Comparison of ENCODE assay signal across 1 cellular context in the genomic region with DNA sequence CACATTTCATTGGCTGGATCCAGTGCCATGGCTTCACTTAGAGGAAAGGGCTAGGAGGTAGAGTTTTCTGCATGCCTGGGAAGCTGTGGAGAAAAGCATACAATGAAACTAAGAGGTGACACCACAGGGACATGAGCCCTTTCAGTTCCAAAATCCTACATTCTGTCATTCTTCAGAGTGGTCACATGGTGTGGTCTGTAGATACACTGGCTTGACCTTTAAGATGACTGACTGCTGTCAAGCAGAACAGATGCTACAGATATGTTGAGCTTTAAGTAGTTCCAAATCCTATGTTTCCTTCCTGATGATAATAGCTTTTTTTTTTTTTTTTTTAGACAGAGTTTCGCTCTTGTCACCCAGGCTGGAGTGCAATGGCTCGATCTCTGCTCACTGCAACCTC.
TF ChIP-seq lines count a peak whose summit lies in the region.

No MANE protein-coding gene starts in this region.

TF ChIP-seq in GM12878, 131 proteins besides CTCF, POLR2A, EP300 and RAD21:
- TF ChIP-seq, protein P1, sequence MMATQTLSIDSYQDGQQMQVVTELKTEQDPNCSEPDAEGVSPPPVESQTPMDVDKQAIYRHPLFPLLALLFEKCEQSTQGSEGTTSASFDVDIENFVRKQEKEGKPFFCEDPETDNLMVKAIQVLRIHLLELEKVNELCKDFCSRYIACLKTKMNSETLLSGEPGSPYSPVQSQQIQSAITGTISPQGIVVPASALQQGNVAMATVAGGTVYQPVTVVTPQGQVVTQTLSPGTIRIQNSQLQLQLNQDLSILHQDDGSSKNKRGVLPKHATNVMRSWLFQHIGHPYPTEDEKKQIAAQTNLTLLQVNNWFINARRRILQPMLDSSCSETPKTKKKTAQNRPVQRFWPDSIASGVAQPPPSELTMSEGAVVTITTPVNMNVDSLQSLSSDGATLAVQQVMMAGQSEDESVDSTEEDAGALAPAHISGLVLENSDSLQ (IDR thresholded peaks at IDR 0.05), result peak; percentile 73
- peak; percentile 38; the same call in 1 of the 2 replicates for TF ChIP-seq RAD51 (IDR thresholded peaks at IDR 0.05)
- TF ChIP-seq, protein P2, sequence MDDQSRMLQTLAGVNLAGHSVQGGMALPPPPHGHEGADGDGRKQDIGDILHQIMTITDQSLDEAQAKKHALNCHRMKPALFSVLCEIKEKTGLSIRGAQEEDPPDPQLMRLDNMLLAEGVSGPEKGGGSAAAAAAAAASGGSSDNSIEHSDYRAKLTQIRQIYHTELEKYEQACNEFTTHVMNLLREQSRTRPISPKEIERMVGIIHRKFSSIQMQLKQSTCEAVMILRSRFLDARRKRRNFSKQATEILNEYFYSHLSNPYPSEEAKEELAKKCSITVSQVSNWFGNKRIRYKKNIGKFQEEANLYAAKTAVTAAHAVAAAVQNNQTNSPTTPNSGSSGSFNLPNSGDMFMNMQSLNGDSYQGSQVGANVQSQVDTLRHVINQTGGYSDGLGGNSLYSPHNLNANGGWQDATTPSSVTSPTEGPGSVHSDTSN (IDR thresholded peaks at IDR 0.05; ENCODE audit: insufficient replicate concordance, low read depth, low read length), result peak; percentile 10
- TF ChIP-seq, protein P3, sequence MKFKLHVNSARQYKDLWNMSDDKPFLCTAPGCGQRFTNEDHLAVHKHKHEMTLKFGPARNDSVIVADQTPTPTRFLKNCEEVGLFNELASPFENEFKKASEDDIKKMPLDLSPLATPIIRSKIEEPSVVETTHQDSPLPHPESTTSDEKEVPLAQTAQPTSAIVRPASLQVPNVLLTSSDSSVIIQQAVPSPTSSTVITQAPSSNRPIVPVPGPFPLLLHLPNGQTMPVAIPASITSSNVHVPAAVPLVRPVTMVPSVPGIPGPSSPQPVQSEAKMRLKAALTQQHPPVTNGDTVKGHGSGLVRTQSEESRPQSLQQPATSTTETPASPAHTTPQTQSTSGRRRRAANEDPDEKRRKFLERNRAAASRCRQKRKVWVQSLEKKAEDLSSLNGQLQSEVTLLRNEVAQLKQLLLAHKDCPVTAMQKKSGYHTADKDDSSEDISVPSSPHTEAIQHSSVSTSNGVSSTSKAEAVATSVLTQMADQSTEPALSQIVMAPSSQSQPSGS (IDR thresholded peaks at IDR 0.05; ENCODE audit: low read length), result no peak
